In genomic region chr11:66883021-66883968, GRCh38 we compare ENCODE assay signal across 8 cellular contexts. TPM values are rescaled to one million over a fixed set of nuclear protein-coding genes. Genes with fewer than 3 reads are reported as not detected.
DNase-seq lines count a peak whose midpoint lies in the region; ATAC-seq and TF ChIP-seq lines count a peak whose summit lies in the region.

No MANE protein-coding gene starts in this region.

- peaks cover 71% of the 10 kb centered on the region for H3K4me1 Mint-ChIP-seq in nephron

- peak; percentile 81 for ATAC-seq in HCT116

- H3K9me3 Mint-ChIP-seq in nephron = no peaks in the 10 kb centered on the region

- intact Hi-C loops in HCT116 (cut with micrococcal nuclease) = loop anchor here (1.0 to 10.0 kb wide), 3 partner anchors 72 to 189 kb away; partner anchors contain the start of genes PC and SYT12

- POLR2A ChIA-PET in HCT116 (lab: Charles Lee) = interaction anchor here (1.0 to 1.4 kb wide), 5 partner anchors 8 to 403 kb away, joined by 3 to 7 read pairs (median 3); partner anchors contain the start of gene DPP3

- H3K36me3 ChIP-seq in BE2C (no peaks in the 10 kb centered on the region), HCT116 (ENCODE audit: control insufficient read depth in 1 of 2, insufficient read depth in 2 of 2, low read length in 2 of 2) (no peaks in the 10 kb centered on the region), NT2/D1 (ENCODE audit: insufficient read depth, insufficient read length, low read length) (no peaks in the 10 kb centered on the region), subcutaneous abdominal adipose tissue (ENCODE audit: control insufficient read depth in 5 of 5, insufficient read depth in 5 of 5, low read length in 5 of 5) (no peaks in the 10 kb centered on the region)

- H3K27me3 ChIP-seq in BE2C = no peaks in the 10 kb centered on the region
- no peaks in the 10 kb centered on the region for H3K27me3 ChIP-seq in HCT116 (ENCODE audit: insufficient read depth, low read length)
- no peaks in the 10 kb centered on the region for H3K27me3 ChIP-seq in NT2/D1 (ENCODE audit: insufficient read depth, insufficient read length)
- no peaks in the 10 kb centered on the region for H3K27me3 ChIP-seq in subcutaneous abdominal adipose tissue (ENCODE audit: control insufficient read depth in 5 of 5, insufficient read depth in 4 of 5, low read length in 5 of 5)

- H3K9ac ChIP-seq in HCT116 (ENCODE audit: low read length) (peak overlapping the region; percentile 59), NT2/D1 (ENCODE audit: insufficient read length, low read depth) (peak overlapping the region; percentile 43), subcutaneous abdominal adipose tissue (ENCODE audit: low read length in 5 of 5) (peak overlapping the region in 1 of 5 donors; percentile 22)

- no peak for TF ChIP-seq POLR2A in HCT116 (IDR thresholded peaks at IDR 0.05; ENCODE audit: borderline replicate concordance, extremely low read depth, insufficient read depth, insufficient read length)

- H2AFZ ChIP-seq in HCT116 (ENCODE audit: low read depth, low read length, poor library complexity, severe bottlenecking) = peak overlapping the region; percentile 36

- no peaks in the 10 kb centered on the region for H3K27me3 Mint-ChIP-seq in nephron (ENCODE audit: low read depth)

- no peaks in the 10 kb centered on the region for H3K36me3 Mint-ChIP-seq in nephron (ENCODE audit: low read depth)

- BruUV-seq in HCT116 (replicated peaks; lab: Mats Ljungman, UMichigan) = no TSS peak

- peak overlapping the region; percentile 35 for H3K4me3 ChIP-seq in BE2C (ENCODE audit: low read depth, low read length)
- peak overlapping the region; percentile 31 to 51 for H3K4me3 ChIP-seq in HCT116 (replicated peaks in 1 of 2; ENCODE audit: low read depth in 1 of 2, low read length in 2 of 2)
- H3K4me3 ChIP-seq in NT2/D1 (ENCODE audit: insufficient read length, low read depth) = no peak overlapping the region
- H3K4me3 ChIP-seq in subcutaneous abdominal adipose tissue (ENCODE audit: low read depth in 1 of 5, low read length in 5 of 5) = no peak overlapping the region

- CTCF ChIA-PET in HCT116 (lab: Charles Lee) = interaction anchor here (0.7 to 3.5 kb wide), 14 partner anchors 9 to 206 kb away, joined by 3 to 17 read pairs (median 4); partner anchors contain the start of genes RBM4B and RCE1

- H3K4me3 Mint-ChIP-seq in nephron = peak overlapping the region in 1 of 3 experiments; percentile 39

- H3K9me2 ChIP-seq in HCT116 (ENCODE audit: insufficient read depth) = no peaks in the 10 kb centered on the region

- peak overlapping the region; percentile 84 for H3K4me2 ChIP-seq in HCT116 (ENCODE audit: low read length)

- H3K27ac ChIP-seq in HCT116 (ENCODE audit: low read depth, low read length) (peak overlapping the region; percentile 76), subcutaneous abdominal adipose tissue (ENCODE audit: low read depth, low read length) (peak overlapping the region; percentile 50)

- H3K9me3 ChIP-seq in BE2C = no peaks in the 10 kb centered on the region
- H3K9me3 ChIP-seq in HCT116 (ENCODE audit: control insufficient read depth in 1 of 2, insufficient read depth in 1 of 2, low read depth in 1 of 2, low read length in 2 of 2) = no peaks in the 10 kb centered on the region
- H3K9me3 ChIP-seq in NT2/D1 (ENCODE audit: insufficient read depth, low read length) = no peaks in the 10 kb centered on the region
- H3K9me3 ChIP-seq in subcutaneous abdominal adipose tissue (ENCODE audit: control insufficient read depth in 5 of 5, low read length in 5 of 5) = no peaks in the 10 kb centered on the region

- H3K27ac Mint-ChIP-seq in nephron = peak overlapping the region; percentile 62 to 85 (median 80)

- peak; percentile 87 for DNase-seq in BE2C
- peak; percentile 68 for DNase-seq in HCT116 (ENCODE audit: low read depth, low spot score)
- peak; percentile 78 for DNase-seq in NT2/D1 (ENCODE audit: low read depth, low spot score)
- DNase-seq in activated T-cell treated with anti-CD3 and anti-CD28 coated beads, Interleukin-2, amount 50 U/mL, for 48 hours = peak; percentile 78
- DNase-seq in fibroblast of gingiva (ENCODE audit: low read depth) = peak; percentile 54
- DNase-seq in mesenteric fat pad (ENCODE audit: low spot score) = no peak

- no peaks in the 10 kb centered on the region for H3K79me2 ChIP-seq in HCT116 (ENCODE audit: insufficient read depth, low read length)

- peaks cover 45% of the 10 kb centered on the region for H3K4me1 ChIP-seq in BE2C
- peaks cover 83% of the 10 kb centered on the region in 2 experiments for H3K4me1 ChIP-seq in HCT116 (ENCODE audit: control insufficient read depth in 1 of 2, insufficient read depth in 2 of 2, low read length in 2 of 2)
- peaks cover 63% of the 10 kb centered on the region for H3K4me1 ChIP-seq in NT2/D1 (ENCODE audit: insufficient read depth, insufficient read length)
- peaks cover 6 to 84% (median 69%) of the 10 kb centered on the region in 5 donors for H3K4me1 ChIP-seq in subcutaneous abdominal adipose tissue (ENCODE audit: control insufficient read depth in 5 of 5, insufficient read depth in 5 of 5, low read length in 5 of 5)

- H4K20me1 ChIP-seq in HCT116 (ENCODE audit: insufficient read depth) = no peaks in the 10 kb centered on the region

- TF ChIP-seq RAD21 in HCT116 (IDR thresholded peaks at IDR 0.05; ENCODE audit: low read depth) = no peak

- RAD21 ChIA-PET in HCT116 (lab: Charles Lee; ENCODE audit: low non-redundant PET in 1 of 2, low total read pairs in 2 of 2, uncharacterized antibody in 2 of 2, unreplicated experiment in 2 of 2) = interaction anchor here in 1 of 2 experiments (1.5 kb wide), 2 partner anchors 27 to 92 kb away, joined by 3 to 4 read pairs; partner anchors contain the start of gene C11orf86

- TF ChIP-seq CTCF in BE2C (IDR thresholded peaks at IDR 0.05; ENCODE audit: low read depth, low read length) (peak; percentile 83), HCT116 (IDR thresholded peaks at IDR 0.05 in 2 of 3, conservative IDR thresholded peaks at IDR 0.05 in 1 of 3; ENCODE audit: borderline replicate concordance in 1 of 3, insufficient read depth in 1 of 3, low read depth in 2 of 3, low read length in 2 of 3) (peak in 2 of 3 experiments; percentile 80 to 85; a peak in 4 of 6 replicates), nephron (IDR thresholded peaks at IDR 0.05; ENCODE audit: unreplicated experiment in 3 of 3) (peak; percentile 58 to 75 (median 61))

TF ChIP-seq in HCT116, 20 proteins besides CTCF, POLR2A, EP300 and RAD21 (continues in another document):
- TF ChIP-seq ZFX (IDR thresholded peaks at IDR 0.05) (no peak), ZNF274 (IDR thresholded peaks at IDR 0.05; ENCODE audit: low read depth, low read length) (no peak), EGR1 (IDR thresholded peaks at IDR 0.05; ENCODE audit: low read depth) (no peak), CEBPB (IDR thresholded peaks at IDR 0.05; ENCODE audit: low read depth) (no peak), POLR2AphosphoS5 (IDR thresholded peaks at IDR 0.05; ENCODE audit: low read depth, low read length) (peak; percentile 27; the same call in 1 of the 2 replicates), REST (IDR thresholded peaks at IDR 0.05; ENCODE audit: low read depth) (no peak), TCF7L2 (IDR thresholded peaks at IDR 0.05; ENCODE audit: borderline replicate concordance, extremely low read depth, insufficient read depth, insufficient read length) (peak; percentile 1), YY1 (IDR thresholded peaks at IDR 0.05; ENCODE audit: extremely low read depth, insufficient replicate concordance, low read depth, low read length) (no peak)
- TF ChIP-seq, protein P1, sequence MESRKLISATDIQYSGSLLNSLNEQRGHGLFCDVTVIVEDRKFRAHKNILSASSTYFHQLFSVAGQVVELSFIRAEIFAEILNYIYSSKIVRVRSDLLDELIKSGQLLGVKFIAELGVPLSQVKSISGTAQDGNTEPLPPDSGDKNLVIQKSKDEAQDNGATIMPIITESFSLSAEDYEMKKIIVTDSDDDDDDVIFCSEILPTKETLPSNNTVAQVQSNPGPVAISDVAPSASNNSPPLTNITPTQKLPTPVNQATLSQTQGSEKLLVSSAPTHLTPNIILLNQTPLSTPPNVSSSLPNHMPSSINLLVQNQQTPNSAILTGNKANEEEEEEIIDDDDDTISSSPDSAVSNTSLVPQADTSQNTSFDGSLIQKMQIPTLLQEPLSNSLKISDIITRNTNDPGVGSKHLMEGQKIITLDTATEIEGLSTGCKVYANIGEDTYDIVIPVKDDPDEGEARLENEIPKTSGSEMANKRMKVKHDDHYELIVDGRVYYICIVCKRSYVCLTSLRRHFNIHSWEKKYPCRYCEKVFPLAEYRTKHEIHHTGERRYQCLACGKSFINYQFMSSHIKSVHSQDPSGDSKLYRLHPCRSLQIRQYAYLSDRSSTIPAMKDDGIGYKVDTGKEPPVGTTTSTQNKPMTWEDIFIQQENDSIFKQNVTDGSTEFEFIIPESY (IDR thresholded peaks at IDR 0.05; ENCODE audit: extremely low read depth, insufficient replicate concordance, low read length) = no peak

RNA-seq across cellular contexts. Expression of gene LRFN4, which starts 26.4 kb away (rescaled TPM):
- 87.3 TPM for polyA plus RNA-seq in BE2C (2012; ENCODE audit: insufficient read depth, insufficient read length, low read depth)
- 55.4 TPM for total RNA-seq in HCT116 (2021; ENCODE audit: unreplicated experiment)
- polyA plus RNA-seq in HCT116 (2012) = 28.7 and 30.2 TPM in 2 replicates
- 25.6 TPM for total RNA-seq in mesenteric fat pad

RNA-seq across cellular contexts. Expression of gene RCE1, which starts 40.1 kb away (rescaled TPM):
- 89.7 TPM for polyA plus RNA-seq in BE2C (2012; ENCODE audit: insufficient read depth, insufficient read length, low read depth)
- total RNA-seq in HCT116 (2021; ENCODE audit: unreplicated experiment) (35.3 TPM), mesenteric fat pad (14.1 TPM)
- polyA plus RNA-seq in HCT116 (2012) = 35.0 and 37.5 TPM in 2 replicates

Comparison
In these comparisons a context has a peak if more than half of its experiments do, and no peak if none do; other contexts are left out.
1. H3K4me3 ChIP-seq: peak in BE2C (single experiment) and HCT116 (2 of 2); none in NT2/D1 (single experiment) and subcutaneous abdominal adipose tissue (0 of 5).
2. Peak in every context shown above with its lines, with median percentiles within 50 percentile points of each other: CTCF ChIP-seq.